ENCODE assay signal across 21 cellular contexts in the genomic region with DNA sequence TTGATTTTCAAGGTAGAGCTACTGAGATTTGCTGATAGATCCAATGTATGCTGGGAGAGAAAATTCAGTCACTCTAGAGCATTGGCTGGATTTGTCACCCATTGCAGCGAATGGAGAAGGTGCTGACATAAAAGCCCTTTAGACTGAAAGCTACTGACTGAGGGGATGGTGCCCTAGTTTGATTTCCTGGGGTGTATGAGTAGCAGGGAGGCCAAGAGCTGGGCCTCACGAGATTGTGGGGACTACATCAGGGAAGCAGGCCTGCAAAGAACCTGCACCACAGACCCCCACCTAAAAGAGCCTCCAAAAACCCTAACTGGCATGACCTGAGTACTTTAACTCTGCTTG. TPM values are rescaled to one million over a fixed set of nuclear protein-coding genes. Genes with fewer than 3 reads are reported as not detected.
DNase-seq lines count a peak whose midpoint lies in the region; ATAC-seq and TF ChIP-seq lines count a peak whose summit lies in the region.
"Had no signal": no experiment of that assay in that cellular context is flagged by ENCODE, and none has a peak within 500 bp of the region (broad histone marks: within the 10 kb centered on the region; RNA-seq: fewer than 3 reads in every experiment).

No MANE protein-coding gene starts in this region.

- peak; percentile 29 for ATAC-seq in CD8-positive, alpha-beta T cell
- ATAC-seq in activated B cell treated with CpG ODN at 0.5 μM for 24 hours (ENCODE audit: low read depth) (no peak), left cardiac atrium (no peak), Right ventricle myocardium superior (ENCODE audit: poor library complexity) (no peak)

- H3K27ac ChIP-seq in CD8-positive, alpha-beta T cell (ENCODE audit: low read depth, low read length) = no peak overlapping the region
- no peak overlapping the region for H3K27ac ChIP-seq in iPS-18a (ENCODE audit: low read length)
- H3K27ac ChIP-seq: 22Rv1, BLaER1 had no signal

- no peaks in the 10 kb centered on the region for H3K27me3 Mint-ChIP-seq in activated CD4-positive, alpha-beta memory T cell treated with anti-CD3 and anti-CD28 coated beads, Interleukin-2, amount 10 ng/mL, durations not matched to agents 7 days and 5 days
- no peaks in the 10 kb centered on the region for H3K27me3 Mint-ChIP-seq in activated CD4-positive, alpha-beta memory T cell treated with anti-CD3 and anti-CD28 coated beads for 36 hours
- no peaks in the 10 kb centered on the region for H3K27me3 Mint-ChIP-seq in CD8-positive, alpha-beta T cell (ENCODE audit: low read depth)
- H3K27me3 Mint-ChIP-seq in activated B cell treated with CpG ODN at 0.5 μM for 24 hours = no peaks in the 10 kb centered on the region
- H3K27me3 Mint-ChIP-seq: IgD-negative memory B cell had no signal

- CTCF ChIA-PET in activated CD4-positive, alpha-beta memory T cell treated with anti-CD3 and anti-CD28 coated beads, Interleukin-2, amount 10 ng/mL, durations not matched to agents 7 days and 5 days (lab: Charles Lee) = interaction anchor here (1.0 to 1.5 kb wide), 2 partner anchors 11 to 84 kb away, joined by 3 to 6 read pairs; no protein-coding TSS in a partner anchor
- CTCF ChIA-PET in activated CD4-positive, alpha-beta memory T cell treated with anti-CD3 and anti-CD28 coated beads for 36 hours (lab: Charles Lee) = interaction anchor here (1.1 to 1.5 kb wide), 2 partner anchors 22 to 84 kb away, joined by 4 to 5 read pairs; no protein-coding TSS in a partner anchor
- CTCF ChIA-PET in CD8-positive, alpha-beta T cell (lab: Charles Lee) = interaction anchor here (0.9 to 1.3 kb wide), 3 partner anchors 12 to 83 kb away, joined by 3 to 4 read pairs (median 3); no protein-coding TSS in a partner anchor
- CTCF ChIA-PET in activated B cell treated with CpG ODN at 0.5 μM for 24 hours (lab: Charles Lee) = interaction anchor here (1.0 kb wide), 1 partner anchor 89 kb away, joined by 3 read pairs; no protein-coding TSS in a partner anchor

- TF ChIP-seq CTCF in CD8-positive, alpha-beta T cell (IDR thresholded peaks at IDR 0.05) = no peak
- TF ChIP-seq CTCF in activated B cell treated with CpG ODN at 0.5 μM for 24 hours (IDR thresholded peaks at IDR 0.05) = no peak

- no peak for DNase-seq in activated CD4-positive, alpha-beta memory T cell treated with anti-CD3 and anti-CD28 coated beads, Interleukin-2, amount 10 ng/mL, durations not matched to agents 7 days and 5 days
- no peak for DNase-seq in activated CD4-positive, alpha-beta memory T cell treated with anti-CD3 and anti-CD28 coated beads for 36 hours
- no peak for DNase-seq in CD8-positive, alpha-beta T cell
- DNase-seq in activated B cell treated with CpG ODN at 0.5 μM for 24 hours = no peak
- DNase-seq in left cardiac atrium = no peak
- no peak for DNase-seq in iPS-NIHi11 (ENCODE audit: low spot score)
- no peak for DNase-seq in Right ventricle myocardium superior
- DNase-seq: Caco-2; DMS53; NCI-H146; NCI-H2107; NCI-H345; NCI-H526 treated with DMSO at 0.1 percent for 48 hours; NK-92 treated with Interleukin-12 subunit alpha and Interleukin-12 subunit beta, amount 100 ng/mL, for 24 hours; OCI-M1; RPMI8226 had no signal

- H3K4me1 ChIP-seq in CD8-positive, alpha-beta T cell (ENCODE audit: insufficient read depth, low read length) = no peaks in the 10 kb centered on the region
- peaks cover 27% of the 10 kb centered on the region for H3K4me1 ChIP-seq in iPS-18a (ENCODE audit: control insufficient read depth, low read depth, low read length)
- H3K4me1 ChIP-seq: BLaER1, Caco-2 had no signal

- H3K4me3 ChIP-seq in CD8-positive, alpha-beta T cell (ENCODE audit: low read depth, low read length) = no peak overlapping the region
- H3K4me3 ChIP-seq in iPS-18a (ENCODE audit: low read length) = no peak overlapping the region
- H3K4me3 ChIP-seq: BLaER1 had no signal

- POLR2A ChIA-PET in activated CD4-positive, alpha-beta memory T cell treated with anti-CD3 and anti-CD28 coated beads, Interleukin-2, amount 10 ng/mL, durations not matched to agents 7 days and 5 days (lab: Charles Lee) = interaction anchor here (1.0 to 2.7 kb wide), 2 partner anchors 13 to 32 kb away, joined by 4 to 17 read pairs; no protein-coding TSS in a partner anchor
- POLR2A ChIA-PET in activated CD4-positive, alpha-beta memory T cell treated with anti-CD3 and anti-CD28 coated beads for 36 hours (lab: Charles Lee) = no interaction called here
- POLR2A ChIA-PET in CD8-positive, alpha-beta T cell (lab: Charles Lee) = no interaction called here
- POLR2A ChIA-PET in activated B cell treated with CpG ODN at 0.5 μM for 24 hours (lab: Charles Lee) = no interaction called here

- peaks cover 34% of the 10 kb centered on the region for H3K4me1 Mint-ChIP-seq in activated CD4-positive, alpha-beta memory T cell treated with anti-CD3 and anti-CD28 coated beads, Interleukin-2, amount 10 ng/mL, durations not matched to agents 7 days and 5 days
- H3K4me1 Mint-ChIP-seq in activated CD4-positive, alpha-beta memory T cell treated with anti-CD3 and anti-CD28 coated beads for 36 hours (ENCODE audit: low read depth) = peaks cover 34% of the 10 kb centered on the region
- peaks cover 34% of the 10 kb centered on the region for H3K4me1 Mint-ChIP-seq in CD8-positive, alpha-beta T cell (ENCODE audit: low read depth)
- H3K4me1 Mint-ChIP-seq in activated B cell treated with CpG ODN at 0.5 μM for 24 hours = peaks cover 15% of the 10 kb centered on the region

- H3K9ac ChIP-seq in iPS-18a (ENCODE audit: low read length) = peak overlapping the region; percentile 1
- H3K9ac ChIP-seq: BLaER1 had no signal

- no peaks in the 10 kb centered on the region for H3K9me3 ChIP-seq in CD8-positive, alpha-beta T cell (ENCODE audit: low read length)
- no peaks in the 10 kb centered on the region for H3K9me3 ChIP-seq in iPS-18a (ENCODE audit: control insufficient read depth, low read depth, low read length)
- H3K9me3 ChIP-seq: BLaER1, Caco-2 had no signal

- intact Hi-C loops in activated CD4-positive, alpha-beta memory T cell treated with anti-CD3 and anti-CD28 coated beads for 36 hours (cut with micrococcal nuclease) = no loop called here
- intact Hi-C loops in CD8-positive, alpha-beta T cell (cut with DNase I, micrococcal nuclease) = loop anchor here in 1 of 2 experiments (5.0 kb wide), 1 partner anchor 41 kb away; no protein-coding TSS in a partner anchor
- intact Hi-C loops in activated B cell treated with CpG ODN at 0.5 μM for 24 hours (cut with micrococcal nuclease) (no loop called here), left cardiac atrium (cut with DNase I) (no loop called here), Right ventricle myocardium superior (cut with DNase I) (no loop called here)

- no peaks in the 10 kb centered on the region for H3K27me3 ChIP-seq in CD8-positive, alpha-beta T cell (ENCODE audit: insufficient read depth, low read length)
- H3K27me3 ChIP-seq in iPS-18a (ENCODE audit: control insufficient read depth, insufficient read depth, low read length) = no peaks in the 10 kb centered on the region
- H3K27me3 ChIP-seq: BLaER1 had no signal

- H3K36me3 ChIP-seq in CD8-positive, alpha-beta T cell (ENCODE audit: insufficient read depth, low read length) = peaks cover 6% of the 10 kb centered on the region
- H3K36me3 ChIP-seq in iPS-18a (ENCODE audit: control insufficient read depth, low read depth, low read length) = peaks cover 5% of the 10 kb centered on the region

- H3K9me3 Mint-ChIP-seq in activated CD4-positive, alpha-beta memory T cell treated with anti-CD3 and anti-CD28 coated beads, Interleukin-2, amount 10 ng/mL, durations not matched to agents 7 days and 5 days = no peaks in the 10 kb centered on the region
- H3K9me3 Mint-ChIP-seq in activated CD4-positive, alpha-beta memory T cell treated with anti-CD3 and anti-CD28 coated beads for 36 hours = no peaks in the 10 kb centered on the region
- no peaks in the 10 kb centered on the region for H3K9me3 Mint-ChIP-seq in CD8-positive, alpha-beta T cell
- H3K9me3 Mint-ChIP-seq in activated B cell treated with CpG ODN at 0.5 μM for 24 hours = no peaks in the 10 kb centered on the region
- H3K9me3 Mint-ChIP-seq: IgD-negative memory B cell had no signal

- H3K4me3 Mint-ChIP-seq in activated CD4-positive, alpha-beta memory T cell treated with anti-CD3 and anti-CD28 coated beads, Interleukin-2, amount 10 ng/mL, durations not matched to agents 7 days and 5 days = no peak overlapping the region
- no peak overlapping the region for H3K4me3 Mint-ChIP-seq in activated CD4-positive, alpha-beta memory T cell treated with anti-CD3 and anti-CD28 coated beads for 36 hours
- no peak overlapping the region for H3K4me3 Mint-ChIP-seq in CD8-positive, alpha-beta T cell
- no peak overlapping the region for H3K4me3 Mint-ChIP-seq in activated B cell treated with CpG ODN at 0.5 μM for 24 hours

- H3K36me3 Mint-ChIP-seq in activated CD4-positive, alpha-beta memory T cell treated with anti-CD3 and anti-CD28 coated beads, Interleukin-2, amount 10 ng/mL, durations not matched to agents 7 days and 5 days (ENCODE audit: low read depth) = peaks cover 66% of the 10 kb centered on the region
- peaks cover 30% of the 10 kb centered on the region for H3K36me3 Mint-ChIP-seq in activated CD4-positive, alpha-beta memory T cell treated with anti-CD3 and anti-CD28 coated beads for 36 hours
- peaks cover 38% of the 10 kb centered on the region for H3K36me3 Mint-ChIP-seq in CD8-positive, alpha-beta T cell
- H3K36me3 Mint-ChIP-seq in activated B cell treated with CpG ODN at 0.5 μM for 24 hours (ENCODE audit: low read depth) = peaks cover 61% of the 10 kb centered on the region

- H3K27ac Mint-ChIP-seq in activated CD4-positive, alpha-beta memory T cell treated with anti-CD3 and anti-CD28 coated beads, Interleukin-2, amount 10 ng/mL, durations not matched to agents 7 days and 5 days = peak overlapping the region; percentile 1
- no peak overlapping the region for H3K27ac Mint-ChIP-seq in activated CD4-positive, alpha-beta memory T cell treated with anti-CD3 and anti-CD28 coated beads for 36 hours
- peak overlapping the region; percentile 29 for H3K27ac Mint-ChIP-seq in CD8-positive, alpha-beta T cell
- H3K27ac Mint-ChIP-seq in activated B cell treated with CpG ODN at 0.5 μM for 24 hours = peak overlapping the region; percentile 47

RNA-seq across cellular contexts. Expression of a gene that starts 11.6 kb away (rescaled TPM):
- total RNA-seq in activated CD4-positive, alpha-beta memory T cell treated with anti-CD3 and anti-CD28 coated beads, Interleukin-2, amount 10 ng/mL, durations not matched to agents 7 days and 5 days = 100 to 1,000 TPM; 111 to 112 TPM
- 10 to 100 TPM; 53.2 to 54.6 TPM for total RNA-seq in activated CD4-positive, alpha-beta memory T cell treated with anti-CD3 and anti-CD28 coated beads for 36 hours
- total RNA-seq in CD8-positive, alpha-beta T cell = 100 to 1,000 TPM; 110 to 113 TPM
- 34.2 and 35.9 TPM in 2 replicates for total RNA-seq in activated B cell treated with CpG ODN at 0.5 μM for 24 hours
- total RNA-seq in left cardiac atrium = 100 to 1,000 TPM; 138 to 145 TPM
- 115 TPM for total RNA-seq in Right ventricle myocardium superior

RNA-seq across cellular contexts. Expression of a gene that starts 23.9 kb away (rescaled TPM):
- not detected for total RNA-seq in activated CD4-positive, alpha-beta memory T cell treated with anti-CD3 and anti-CD28 coated beads, Interleukin-2, amount 10 ng/mL, durations not matched to agents 7 days and 5 days
- not detected for total RNA-seq in activated CD4-positive, alpha-beta memory T cell treated with anti-CD3 and anti-CD28 coated beads for 36 hours
- not detected for total RNA-seq in CD8-positive, alpha-beta T cell
- not detected in 2 replicates for total RNA-seq in activated B cell treated with CpG ODN at 0.5 μM for 24 hours
- not detected for total RNA-seq in left cardiac atrium
- total RNA-seq in Right ventricle myocardium superior = not detected
- total RNA-seq: Caco-2, LHCN-M2 had no signal
